In genomic region chr14:83828406-83828805, GRCh38 we compare ENCODE assay signal across 24 cellular contexts.
"Had no signal": no experiment of that assay in that cellular context is flagged by ENCODE, and none has a peak within 500 bp of the region (broad histone marks: within the 10 kb centered on the region; RNA-seq: fewer than 3 reads in every experiment).

No MANE protein-coding gene starts in this region.

- H3K27ac ChIP-seq: RWPE1, SJSA1 had no signal

- H3K27me3 ChIP-seq: MG63, SJSA1 had no signal

- DNase-seq: activated CD4-positive, alpha-beta T cell treated with anti-CD3 and anti-CD28 coated beads for 48 hours; activated CD4-positive, alpha-beta T cell treated with anti-CD3 and anti-CD28 coated beads, Interleukin-2, amount 50 U/mL, for 4 hours; activated CD4-positive, CD25-positive, alpha-beta regulatory T cell treated with anti-CD3 and anti-CD28 coated beads, Interleukin-2, amount 50 U/mL, for 72 hours; activated CD8-positive, alpha-beta memory T cell treated with anti-CD3 and anti-CD28 coated beads, Interleukin-2, amount 50 U/mL, for 48 hours; activated CD8-positive, alpha-beta T cell treated with anti-CD3 and anti-CD28 coated beads, Interleukin-2, amount 10 ng/mL, durations not matched to agents 7 days and 5 days; activated naive CD4-positive, alpha-beta T cell treated with anti-CD3 and anti-CD28 coated beads, Interleukin-2, amount 50 U/mL, for 16 hours; activated naive CD8-positive, alpha-beta T cell treated with anti-CD3 and anti-CD28 coated beads, Interleukin-2, amount 10 ng/mL, durations not matched to agents 7 days and 5 days; activated T-cell treated with anti-CD3 and anti-CD28 coated beads, Interleukin-2, amount 50 U/mL, for 1 hour; amygdala; cerebellar nuclear complex; MG63; MV-4-11; NCI-H1092 treated with DMSO at 0.1 percent for 48 hours; NCI-H1417 treated with DMSO at 0.1 percent for 48 hours; NCI-H1694; NCI-H2029 treated with DMSO at 0.1 percent for 48 hours; NCI-H510A treated with DMSO at 0.1 percent for 48 hours; NK-92 treated with Interleukin-12 subunit alpha and Interleukin-12 subunit beta, amount 100 ng/mL, for 24 hours; OCI-M1; SHP77; T-helper 9 cell had no signal

- ATAC-seq: activated CD8-positive, alpha-beta T cell treated with anti-CD3 and anti-CD28 coated beads, Interleukin-2, amount 10 ng/mL, durations not matched to agents 7 days and 5 days; Panc1 had no signal

- H3K36me3 ChIP-seq: MG63, SJSA1 had no signal

- H3K4me3 ChIP-seq: MG63, SJSA1 had no signal
